ENCODE assay signal across 8 cellular contexts in the genomic region with DNA sequence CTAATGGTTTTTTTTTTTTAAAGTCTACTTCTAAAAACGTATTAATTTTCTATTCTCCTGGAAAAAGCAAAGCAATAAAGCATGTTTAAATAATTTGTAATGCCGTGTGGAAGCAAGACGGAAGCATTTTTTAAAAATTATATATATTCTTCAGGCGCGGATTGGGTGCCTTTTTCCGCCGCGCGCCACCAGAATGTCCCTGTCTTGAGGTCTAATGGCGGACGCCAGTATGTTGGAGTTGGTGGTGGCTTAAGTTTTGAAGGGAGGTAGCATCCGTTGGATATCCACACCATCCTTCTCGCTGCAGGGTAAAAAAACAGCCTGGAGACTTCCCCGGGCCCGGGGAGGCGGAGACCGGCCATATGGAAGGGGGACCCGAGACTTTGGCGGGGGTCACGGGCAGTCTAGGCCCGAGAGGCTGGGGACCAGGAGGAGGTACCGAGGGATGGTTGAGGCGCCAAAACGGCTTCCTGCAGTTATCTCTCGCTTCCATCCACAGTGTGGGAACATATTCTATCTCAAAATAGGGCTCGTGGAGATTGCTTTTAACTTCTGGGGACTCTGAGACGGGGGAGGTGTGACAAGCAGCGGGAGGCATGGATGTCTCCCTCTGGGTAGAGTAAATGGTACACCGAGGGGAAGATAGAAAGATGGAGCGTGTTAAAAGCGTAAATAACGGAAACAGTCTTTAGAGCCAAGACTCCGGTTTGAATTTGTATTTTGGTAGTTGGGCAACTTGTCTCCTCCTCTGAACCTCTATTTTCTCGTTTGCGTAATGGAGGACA. TPM values are rescaled to one million over a fixed set of nuclear protein-coding genes. Genes with fewer than 3 reads are reported as not detected.
A peak's percentile ranks its signal among the peaks of the same experiment; 100 is the strongest.
DNase-seq lines count a peak whose midpoint lies in the region; ATAC-seq and TF ChIP-seq lines count a peak whose summit lies in the region.

Gene SF3B3, plus strand, starts transcription at position 196 of the 785 bp plus-strand sequence. CDS start 2,841 bp downstream, outside the sequence.

- TF ChIP-seq CTCF in right atrium auricular region (IDR thresholded peaks at IDR 0.05) (no peak), psoas muscle (IDR thresholded peaks at IDR 0.05) (no peak), vagina (IDR thresholded peaks at IDR 0.05) (no peak)

- peak in 1 of 2 donors; percentile 35 for TF ChIP-seq POLR2A in vagina (IDR thresholded peaks at IDR 0.05)

- POLR2A ChIA-PET in T-cell (lab: Charles Lee) = interaction anchor here (0.5 to 1.7 kb wide), 6 partner anchors 9 to 241 kb away, joined by 3 to 10 read pairs (median 5); partner anchors contain the start of genes DDX19A (in 1 of the 2) and FCSK (in 1 of the 2)

- H3K27me3 ChIP-seq in HAP-1 (ENCODE audit: low read depth) = no peaks in the 10 kb centered on the region
- no peaks in the 10 kb centered on the region for H3K27me3 ChIP-seq in right atrium auricular region
- no peaks in the 10 kb centered on the region for H3K27me3 ChIP-seq in psoas muscle (ENCODE audit: insufficient read depth in 3 of 3, low read length in 2 of 3)
- no peaks in the 10 kb centered on the region for H3K27me3 ChIP-seq in vagina

- 0 to 1% (median 1%) methylated on average over 35 of the region's 35 CpGs for WGBS in psoas muscle, 3 donors

- H3K36me3 ChIP-seq in HAP-1 (replicated peaks) (peaks cover 39% of the 10 kb centered on the region), right atrium auricular region (peaks cover 15% of the 10 kb centered on the region), psoas muscle (ENCODE audit: insufficient read depth in 1 of 2, low read depth in 1 of 2) (peaks cover 0 to 41% of the 10 kb centered on the region in 2 donors), vagina (peaks cover 0 to 15% of the 10 kb centered on the region in 2 donors)

- no peaks in the 10 kb centered on the region for H3K9me3 ChIP-seq in HAP-1
- H3K9me3 ChIP-seq in right atrium auricular region = no peaks in the 10 kb centered on the region
- no peaks in the 10 kb centered on the region for H3K9me3 ChIP-seq in psoas muscle
- no peaks in the 10 kb centered on the region for H3K9me3 ChIP-seq in vagina

- H3K9me3 Mint-ChIP-seq in T-cell = no peaks in the 10 kb centered on the region

- peaks cover 23% of the 10 kb centered on the region for H3K36me3 Mint-ChIP-seq in T-cell

- CTCF ChIA-PET in T-cell (lab: Charles Lee) = interaction anchor here (0.7 to 1.8 kb wide), 9 partner anchors 10 to 247 kb away, joined by 3 to 8 read pairs (median 3); no protein-coding TSS in a partner anchor

- in situ Hi-C loops in HAP-1 (cut with MboI; ENCODE audit: low sequenced_read_pairs) = no loop called here

- peak within 1 kb of the TSS; percentile 99 for H3K27ac Mint-ChIP-seq in T-cell

- DNase-seq in Daoy (ENCODE audit: low read depth) = peak; percentile 62
- peak; percentile 66 to 75 for DNase-seq in HAP-1 (ENCODE audit: low spot score in 2 of 2)
- DNase-seq in NCI-H1092 treated with DMSO at 0.1 percent for 48 hours (lab: John Stamatoyannopoulos, UW) = peak; percentile 90
- DNase-seq in T-cell = peak in 32 of 34 experiments; percentile 55 to 85 (median 71)
- DNase-seq in amygdala (lab: John Stamatoyannopoulos, UW) = peak in 55 of 56 donors; percentile 24 to 91 (median 65)
- DNase-seq in right atrium auricular region (ENCODE audit: low spot score) = peak; percentile 77
- peak in 1 of 2 donors; percentile 72 for DNase-seq in psoas muscle
- DNase-seq in vagina (ENCODE audit: extremely low spot score in 2 of 2) = peak in 1 of 2 donors; percentile 87

- H3K4me1 ChIP-seq in HAP-1 = peaks cover 10% of the 10 kb centered on the region
- H3K4me1 ChIP-seq in right atrium auricular region = peaks cover 0 to 45% of the 10 kb centered on the region in 2 donors
- H3K4me1 ChIP-seq in psoas muscle = peaks cover 43% of the 10 kb centered on the region
- H3K4me1 ChIP-seq in vagina = peaks cover 55% of the 10 kb centered on the region

- H3K4me3 Mint-ChIP-seq in T-cell = peak within 1 kb of the TSS; percentile 97 to 98 (median 97)

- H3K27ac ChIP-seq in right atrium auricular region = peak within 1 kb of the TSS; percentile 70 to 91
- peak within 1 kb of the TSS; percentile 90 for H3K27ac ChIP-seq in psoas muscle
- peak within 1 kb of the TSS; percentile 82 for H3K27ac ChIP-seq in vagina

- H3K4me3 ChIP-seq in HAP-1 (peak within 1 kb of the TSS; percentile 95), right atrium auricular region (peak within 1 kb of the TSS; percentile 63 to 88), psoas muscle (peak within 1 kb of the TSS; percentile 82), vagina (peak within 1 kb of the TSS; percentile 77 to 89)

- H3K4me1 Mint-ChIP-seq in T-cell = peaks cover 59 to 66% (median 65%) of the 10 kb centered on the region in 3 donors

- no peaks in the 10 kb centered on the region for H3K27me3 Mint-ChIP-seq in T-cell

- ATAC-seq in T-cell (replicated peaks in 1 of 4) = peak; percentile 71 to 77 (median 72)
- peak; percentile 81 to 88 (median 82) for ATAC-seq in psoas muscle

- intact Hi-C loops in psoas muscle (cut with DNase I) = no loop called here
- intact Hi-C loops in vagina (cut with DNase I) = loop anchor here (10.0 kb wide), 2 partner anchors 131 to 231 kb away; no protein-coding TSS in a partner anchor

RNA-seq across cellular contexts. Expression of gene SF3B3, which starts in this region (rescaled TPM):
- 117 and 130 TPM in 2 replicates for total RNA-seq in Daoy (2014; rRNA removed; shearing (Covaris generic))
- total RNA-seq in T-cell = 100 to 1,000 TPM; 202 to 291 (median 264) TPM
- 10 to 100 TPM; 82.1 to 95.1 TPM for total RNA-seq in right atrium auricular region
- total RNA-seq in psoas muscle = 100 to 1,000 TPM; 145 to 178 (median 157) TPM
- polyA plus RNA-seq in psoas muscle = 100 to 1,000 TPM in 1 of 3 donors, 10 to 100 TPM in 2; 50.0 to 117 (median 59.9) TPM
- 91.3 TPM for total RNA-seq in vagina
